8 cellular contexts compared by ENCODE assay signal in genomic region chr11:114182471-114182968, GRCh38.
DNase-seq lines count a peak whose midpoint lies in the region; ATAC-seq and TF ChIP-seq lines count a peak whose summit lies in the region.

No MANE protein-coding gene starts in this region.

- H3K9me2 ChIP-seq in GM23248 (ENCODE audit: insufficient read depth): no peaks in the 10 kb centered on the region

- peaks cover 39% of the 10 kb centered on the region for H3K36me3 Mint-ChIP-seq in activated CD4-positive, alpha-beta T cell treated with anti-CD3 and anti-CD28 coated beads, Interleukin-2, amount 10 ng/mL, durations not matched to agents 7 days and 5 days (ENCODE audit: low read depth)
- no peaks in the 10 kb centered on the region for H3K36me3 Mint-ChIP-seq in activated naive CD8-positive, alpha-beta T cell treated with anti-CD3 and anti-CD28 coated beads for 36 hours

- no peak overlapping the region for H3K4me3 ChIP-seq in lung
- H3K4me3 ChIP-seq in thoracic aorta: peak overlapping the region; percentile 19
- no peak overlapping the region for H3K4me3 ChIP-seq in GM23248

- no peaks in the 10 kb centered on the region for H4K20me1 ChIP-seq in GM23248 (ENCODE audit: insufficient read depth)

- POLR2A ChIA-PET in activated CD4-positive, alpha-beta T cell treated with anti-CD3 and anti-CD28 coated beads, Interleukin-2, amount 10 ng/mL, durations not matched to agents 7 days and 5 days (lab: Charles Lee): no interaction called here

- H3K4me1 ChIP-seq in lung (ENCODE audit: control insufficient read depth in 2 of 2, insufficient read depth in 2 of 2, low read length in 2 of 2) (peaks cover 39 to 46% of the 10 kb centered on the region in 2 donors), thoracic aorta (ENCODE audit: control insufficient read depth in 1 of 2, low read depth in 2 of 2) (peaks cover 78 to 86% of the 10 kb centered on the region in 2 donors), GM23248 (ENCODE audit: insufficient read depth) (no peaks in the 10 kb centered on the region)

- H3K4me3 Mint-ChIP-seq in activated CD4-positive, alpha-beta T cell treated with anti-CD3 and anti-CD28 coated beads, Interleukin-2, amount 10 ng/mL, durations not matched to agents 7 days and 5 days: peak overlapping the region; percentile 23
- H3K4me3 Mint-ChIP-seq in activated naive CD8-positive, alpha-beta T cell treated with anti-CD3 and anti-CD28 coated beads for 36 hours: no peak overlapping the region

- CTCF ChIA-PET in activated CD4-positive, alpha-beta T cell treated with anti-CD3 and anti-CD28 coated beads, Interleukin-2, amount 10 ng/mL, durations not matched to agents 7 days and 5 days (lab: Charles Lee): interaction anchor here (1.1 to 3.9 kb wide), 11 partner anchors 9 to 287 kb away, joined by 3 to 15 read pairs (median 5); partner anchors contain the start of gene ZBTB16

- H3K9me3 ChIP-seq in lung (ENCODE audit: control insufficient read depth in 2 of 2, insufficient read depth in 1 of 2, low read length in 1 of 2): no peaks in the 10 kb centered on the region
- no peaks in the 10 kb centered on the region for H3K9me3 ChIP-seq in thoracic aorta
- H3K9me3 ChIP-seq in GM23248 (ENCODE audit: low read depth): no peaks in the 10 kb centered on the region

- H3K27ac ChIP-seq in lung (ENCODE audit: low read depth in 1 of 2, low read length in 1 of 2) (peak overlapping the region; percentile 66 to 99), thoracic aorta (peak overlapping the region; percentile 95 to 96), GM23248 (no peak overlapping the region)

- no peak overlapping the region for H3K4me2 ChIP-seq in GM23248 (ENCODE audit: unreplicated experiment)

- TF ChIP-seq CTCF in lung (IDR thresholded peaks at IDR 0.05; ENCODE audit: control extremely low read depth, extremely low read depth) (no peak), thoracic aorta (IDR thresholded peaks at IDR 0.05) (no peak)

- H3K27me3 Mint-ChIP-seq in activated CD4-positive, alpha-beta T cell treated with anti-CD3 and anti-CD28 coated beads, Interleukin-2, amount 10 ng/mL, durations not matched to agents 7 days and 5 days: no peaks in the 10 kb centered on the region
- H3K27me3 Mint-ChIP-seq in activated naive CD8-positive, alpha-beta T cell treated with anti-CD3 and anti-CD28 coated beads for 36 hours: no peaks in the 10 kb centered on the region

- ATAC-seq in lung (ENCODE audit: insufficient read depth, low FRiP score): no peak
- ATAC-seq in thoracic aorta (ENCODE audit: insufficient number of reproducible peaks, low FRiP score, low read depth): no peak
- no peak for ATAC-seq in HG03565 (IDR thresholded peaks at IDR 0.05; ENCODE audit: unreplicated experiment)

- H3K9me3 Mint-ChIP-seq in activated CD4-positive, alpha-beta T cell treated with anti-CD3 and anti-CD28 coated beads, Interleukin-2, amount 10 ng/mL, durations not matched to agents 7 days and 5 days: peaks cover 6% of the 10 kb centered on the region
- peaks cover 3% of the 10 kb centered on the region for H3K9me3 Mint-ChIP-seq in activated naive CD8-positive, alpha-beta T cell treated with anti-CD3 and anti-CD28 coated beads for 36 hours

- in situ Hi-C loops in GM23248 (cut with MboI): no loop called here

- no peaks in the 10 kb centered on the region for H3K27me3 ChIP-seq in lung (ENCODE audit: control insufficient read depth, insufficient read depth)
- H3K27me3 ChIP-seq in thoracic aorta (replicated peaks; ENCODE audit: insufficient read depth): no peaks in the 10 kb centered on the region
- H3K27me3 ChIP-seq in GM23248 (replicated peaks; ENCODE audit: insufficient read depth): peaks cover 31% of the 10 kb centered on the region

- peaks cover 94% of the 10 kb centered on the region for H3K4me1 Mint-ChIP-seq in activated CD4-positive, alpha-beta T cell treated with anti-CD3 and anti-CD28 coated beads, Interleukin-2, amount 10 ng/mL, durations not matched to agents 7 days and 5 days
- peaks cover 54% of the 10 kb centered on the region for H3K4me1 Mint-ChIP-seq in activated naive CD8-positive, alpha-beta T cell treated with anti-CD3 and anti-CD28 coated beads for 36 hours

- H3K27ac Mint-ChIP-seq in activated CD4-positive, alpha-beta T cell treated with anti-CD3 and anti-CD28 coated beads, Interleukin-2, amount 10 ng/mL, durations not matched to agents 7 days and 5 days: peak overlapping the region; percentile 99
- peak overlapping the region; percentile 93 for H3K27ac Mint-ChIP-seq in activated naive CD8-positive, alpha-beta T cell treated with anti-CD3 and anti-CD28 coated beads for 36 hours

- no peak for DNase-seq in activated CD4-positive, alpha-beta T cell treated with anti-CD3 and anti-CD28 coated beads, Interleukin-2, amount 10 ng/mL, durations not matched to agents 7 days and 5 days
- DNase-seq in activated CD4-positive, alpha-beta T cell treated with anti-CD3 and anti-CD28 coated beads for 1 hour: no peak
- no peak for DNase-seq in activated naive CD8-positive, alpha-beta T cell treated with anti-CD3 and anti-CD28 coated beads for 36 hours
- DNase-seq in lung (ENCODE audit: low spot score) (no peak), thoracic aorta (ENCODE audit: low spot score) (no peak), UCSD-AML1 (lab: John Stamatoyannopoulos, UW; ENCODE audit: unreplicated experiment) (no peak), GM23248 (no peak)

- peaks cover 9 to 16% of the 10 kb centered on the region in 2 donors for H3K36me3 ChIP-seq in lung (ENCODE audit: control insufficient read depth in 2 of 2, insufficient read depth in 2 of 2, low read length in 2 of 2)
- peaks cover 35% of the 10 kb centered on the region for H3K36me3 ChIP-seq in thoracic aorta
- no peaks in the 10 kb centered on the region for H3K36me3 ChIP-seq in GM23248 (ENCODE audit: low read depth)

- no peak overlapping the region for H2AFZ ChIP-seq in GM23248

- H3K9ac ChIP-seq in GM23248: no peak overlapping the region

- no peaks in the 10 kb centered on the region for H3F3A ChIP-seq in GM23248 (ENCODE audit: insufficient read depth)

- 89% methylated on average over 10 of the region's 10 CpGs for WGBS in lung, 2 donors
- 71 to 72% methylated on average over 10 of the region's 10 CpGs for WGBS in GM23248 (ENCODE audit: low coverage in 1 of 2, low lambda C conversion rate in 2 of 2, missing lambda C conversion rate in 2 of 2), 2 experiments

- H3K79me2 ChIP-seq in GM23248 (ENCODE audit: insufficient read depth): no peaks in the 10 kb centered on the region
